Comparison of ENCODE assay signal across 8 cellular contexts in genomic region chr18:46281185-46282176, GRCh38.
DNase-seq lines count a peak whose midpoint lies in the region; ATAC-seq and TF ChIP-seq lines count a peak whose summit lies in the region.

No MANE protein-coding gene starts in this region.

- H3K79me2 ChIP-seq in Karpas-422 (ENCODE audit: low read length): no peaks in the 10 kb centered on the region

- peaks cover 11% of the 10 kb centered on the region; the same call in 1 of the 2 replicates for H4K20me1 ChIP-seq in Karpas-422 (ENCODE audit: insufficient read depth, low read depth, low read length)

- no peaks in the 10 kb centered on the region for H3K27me3 ChIP-seq in Karpas-422 (ENCODE audit: low read length)
- H3K27me3 ChIP-seq in foreskin keratinocyte: no peaks in the 10 kb centered on the region
- no peaks in the 10 kb centered on the region for H3K27me3 ChIP-seq in upper lobe of left lung

- no peak overlapping the region for H3K4me3 Mint-ChIP-seq in osteocyte (ENCODE audit: unreplicated experiment)

- H3K36me3 ChIP-seq in Karpas-422 (ENCODE audit: insufficient read depth, low read length) (no peaks in the 10 kb centered on the region), upper lobe of left lung (no peaks in the 10 kb centered on the region)

- H3K9me2 ChIP-seq in Karpas-422 (replicated peaks; ENCODE audit: insufficient read depth, low read length): no peaks in the 10 kb centered on the region

- no peak for TF ChIP-seq EP300 in upper lobe of left lung (IDR thresholded peaks at IDR 0.05)

- H3K9me3 Mint-ChIP-seq in osteocyte (ENCODE audit: unreplicated experiment): no peaks in the 10 kb centered on the region

- TF ChIP-seq CTCF in RWPE1 (conservative IDR thresholded peaks at IDR 0.05; ENCODE audit: low read depth) (peak; percentile 92), foreskin keratinocyte (conservative IDR thresholded peaks at IDR 0.05) (peak; percentile 96), osteocyte (IDR thresholded peaks at IDR 0.05) (peak; percentile 93), upper lobe of left lung (IDR thresholded peaks at IDR 0.05) (peak; percentile 67 to 94 (median 82))

- POLR2A ChIA-PET in RWPE1 (lab: Yijun Ruan, JAX; ENCODE audit: low non-redundant PET): interaction anchor here (0.6 kb wide), 2 partner anchors 129 to 374 kb away, joined by 3 to 7 read pairs; no protein-coding TSS in a partner anchor

- no peak overlapping the region for H3K27ac ChIP-seq in Karpas-422 (ENCODE audit: low read length)
- no peak overlapping the region; the same call in 1 of the 2 replicates for H3K27ac ChIP-seq in RWPE1
- no peak overlapping the region for H3K27ac ChIP-seq in foreskin keratinocyte
- H3K27ac ChIP-seq in upper lobe of left lung: no peak overlapping the region

- TF ChIP-seq POLR2A in upper lobe of left lung (IDR thresholded peaks at IDR 0.05): no peak

- peaks cover 28% of the 10 kb centered on the region for H3K4me1 ChIP-seq in Karpas-422 (ENCODE audit: low read length)
- H3K4me1 ChIP-seq in foreskin keratinocyte: no peaks in the 10 kb centered on the region
- no peaks in the 10 kb centered on the region for H3K4me1 ChIP-seq in upper lobe of left lung

- H3K4me3 ChIP-seq in Karpas-422 (ENCODE audit: low read length) (no peak overlapping the region), upper lobe of left lung (no peak overlapping the region)

- no peak overlapping the region for H3K27ac Mint-ChIP-seq in osteocyte (ENCODE audit: unreplicated experiment)

- no peaks in the 10 kb centered on the region for H3K36me3 Mint-ChIP-seq in osteocyte (ENCODE audit: unreplicated experiment)

- DNase-seq in DMS53 treated with DMSO at 0.1 percent for 48 hours (lab: John Stamatoyannopoulos, UW; ENCODE audit: unreplicated experiment) (peak; percentile 74), Karpas-422 (peak; percentile 85), RWPE1 (ENCODE audit: low spot score) (peak; percentile 43), foreskin keratinocyte (peak; percentile 38 to 70), osteocyte (ENCODE audit: extremely low spot score, unreplicated experiment) (peak; percentile 90), upper lobe of left lung (peak in 1 of 2 donors; percentile 59)
- peak; percentile 27 for DNase-seq in activated T-helper 9 cell treated with anti-CD3 and anti-CD28 coated beads, Interleukin-2, amount 50 U/mL, for 16 hours (ENCODE audit: low read depth)

- no peaks in the 10 kb centered on the region for H3K27me3 Mint-ChIP-seq in osteocyte (ENCODE audit: unreplicated experiment)

- H3K4me2 ChIP-seq in Karpas-422 (ENCODE audit: low read depth, low read length, poor library complexity, severe bottlenecking): no peak overlapping the region

- CTCF ChIA-PET in RWPE1 (lab: Yijun Ruan, JAX): interaction anchor here (0.6 to 2.3 kb wide), 10 partner anchors 45 to 376 kb away, joined by 3 to 11 read pairs (median 4); partner anchors contain the start of gene LOXHD1

- ATAC-seq in GM21576 (IDR thresholded peaks at IDR 0.05; ENCODE audit: unreplicated experiment) (peak; percentile 80), foreskin keratinocyte (peak; percentile 90), upper lobe of left lung (ENCODE audit: low FRiP score in 2 of 2) (peak; percentile 74 to 90)

- WGBS in upper lobe of left lung, 2 donors: 60% methylated on average over 14 to 15 of the region's 15 CpGs

- H3K9ac ChIP-seq in Karpas-422 (ENCODE audit: low read length): no peak overlapping the region

- H2AFZ ChIP-seq in Karpas-422 (ENCODE audit: low read length): no peak overlapping the region

- peaks cover 19% of the 10 kb centered on the region for H3K4me1 Mint-ChIP-seq in osteocyte (ENCODE audit: unreplicated experiment)

- H3K9me3 ChIP-seq in Karpas-422 (ENCODE audit: low read length): no peaks in the 10 kb centered on the region
- H3K9me3 ChIP-seq in upper lobe of left lung: no peaks in the 10 kb centered on the region
